In genomic region chr4:131137196-131137595, GRCh38 we compare ENCODE assay signal across 1 cellular context.
TF ChIP-seq lines count a peak whose summit lies in the region.

No MANE protein-coding gene starts in this region.

TF ChIP-seq in H1, 55 proteins besides CTCF, POLR2A, EP300 and RAD21 (continued from another document):
- TF ChIP-seq CHD7 (IDR thresholded peaks at IDR 0.05; ENCODE audit: insufficient replicate concordance, low read length), result no peak
- no peak for TF ChIP-seq CEBPB (IDR thresholded peaks at IDR 0.05; ENCODE audit: low read depth, low read length)
- no peak for TF ChIP-seq JUN (IDR thresholded peaks at IDR 0.05; ENCODE audit: low read depth, low read length)
- TF ChIP-seq, protein P1, sequence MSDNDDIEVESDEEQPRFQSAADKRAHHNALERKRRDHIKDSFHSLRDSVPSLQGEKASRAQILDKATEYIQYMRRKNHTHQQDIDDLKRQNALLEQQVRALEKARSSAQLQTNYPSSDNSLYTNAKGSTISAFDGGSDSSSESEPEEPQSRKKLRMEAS (IDR thresholded peaks at IDR 0.05), result no peak
- TF ChIP-seq EGR1 (IDR thresholded peaks at IDR 0.05; ENCODE audit: borderline replicate concordance, low read depth, low read length), result no peak
- no peak for TF ChIP-seq GTF2F1 (IDR thresholded peaks at IDR 0.05; ENCODE audit: borderline replicate concordance, low read depth, low read length)
- no peak for TF ChIP-seq RFX5 (IDR thresholded peaks at IDR 0.05; ENCODE audit: borderline replicate concordance, low read depth, low read length)
TF ChIP-seq in H1: peak in this region for 0.
